ENCODE assay signal across 27 cellular contexts in genomic region chr2:232609607-232610006, GRCh38. TPM values are rescaled to one million over a fixed set of nuclear protein-coding genes. Genes with fewer than 3 reads are reported as not detected.
"Had no signal": no experiment of that assay in that cellular context is flagged by ENCODE, and none has a peak within 500 bp of the region (broad histone marks: within the 10 kb centered on the region; RNA-seq: fewer than 3 reads in every experiment).

No MANE protein-coding gene starts in this region.

- H3K9me3 Mint-ChIP-seq: activated CD8-positive, alpha-beta T cell treated with anti-CD3 and anti-CD28 coated beads for 36 hours; activated naive CD4-positive, alpha-beta T cell treated with anti-CD3 and anti-CD28 coated beads, Interleukin-2, amount 50 U/mL, for 24 hours; activated T-cell treated with anti-CD3 and anti-CD28 coated beads, Interleukin-2, amount 50 U/mL, for 24 hours; activated T-helper 1 cell treated with anti-CD3 and anti-CD28 coated beads, Interleukin-12 subunit alpha, Interleukin-12 subunit beta, Interleukin-2, Interleukin-4 antibody, amounts not matched to agents 30 ng/mL and 10 ng/mL and 1 ng/mL, durations not matched to agents 14 hours and 24 hours and 36 hours had no signal

- H3K4me2 ChIP-seq: SK-N-SH had no signal

- DNase-seq: activated CD4-positive, alpha-beta T cell treated with anti-CD3 and anti-CD28 coated beads for 4 hours; activated CD8-positive, alpha-beta memory T cell treated with anti-CD3 and anti-CD28 coated beads, Interleukin-2, amount 50 U/mL, for 48 hours; activated CD8-positive, alpha-beta T cell treated with anti-CD3 and anti-CD28 coated beads for 36 hours; activated effector memory CD4-positive, alpha-beta T cell treated with Interleukin-2 at 50 U/mL for 16 hours; activated naive CD4-positive, alpha-beta T cell; activated T-cell treated with anti-CD3 and anti-CD28 coated beads, Interleukin-2, amount 50 U/mL, for 24 hours; body of pancreas; IMR-90; KBM-7; NCI-H1092 treated with DMSO at 0.1 percent for 48 hours; NCI-H1417 treated with DMSO at 0.1 percent for 48 hours; NCI-H1694; NCI-H2029; NCI-H2107; NCI-H345; NCI-H510A treated with DMSO at 0.1 percent for 48 hours; NCI-H69; NK-92 treated with Interleukin-12 subunit alpha and Interleukin-12 subunit beta, amount 100 ng/mL, for 24 hours; Right ventricle myocardium superior; SJCRH30; SK-N-SH; T-helper 1 cell; WERI-Rb-1 had no signal

- H3K36me3 Mint-ChIP-seq: activated naive CD4-positive, alpha-beta T cell treated with anti-CD3 and anti-CD28 coated beads, Interleukin-2, amount 50 U/mL, for 24 hours had no signal

- H3K4me3 Mint-ChIP-seq: activated CD8-positive, alpha-beta T cell treated with anti-CD3 and anti-CD28 coated beads for 36 hours; activated naive CD4-positive, alpha-beta T cell treated with anti-CD3 and anti-CD28 coated beads, Interleukin-2, amount 50 U/mL, for 24 hours; activated T-cell treated with anti-CD3 and anti-CD28 coated beads, Interleukin-2, amount 50 U/mL, for 24 hours; activated T-helper 1 cell treated with anti-CD3 and anti-CD28 coated beads, Interleukin-12 subunit alpha, Interleukin-12 subunit beta, Interleukin-2, Interleukin-4 antibody, amounts not matched to agents 30 ng/mL and 10 ng/mL and 1 ng/mL, durations not matched to agents 14 hours and 24 hours and 36 hours had no signal

- H3K4me3 ChIP-seq: ascending aorta, body of pancreas, SJCRH30 had no signal

- H3K9me3 ChIP-seq: ascending aorta, body of pancreas, SJCRH30, SK-N-SH had no signal

- H3K27me3 Mint-ChIP-seq: activated CD8-positive, alpha-beta T cell treated with anti-CD3 and anti-CD28 coated beads for 36 hours; activated naive CD4-positive, alpha-beta T cell treated with anti-CD3 and anti-CD28 coated beads, Interleukin-2, amount 50 U/mL, for 24 hours; activated T-cell treated with anti-CD3 and anti-CD28 coated beads, Interleukin-2, amount 50 U/mL, for 24 hours had no signal

- H3K9ac ChIP-seq: SK-N-SH had no signal

- H3K27me3 ChIP-seq: ascending aorta, body of pancreas, SJCRH30 had no signal

- ATAC-seq: activated CD4-positive, CD25-positive, alpha-beta regulatory T cell treated with anti-CD3 and anti-CD28 coated beads, Interleukin-2, amount 50 U/mL, for 24 hours; activated CD8-positive, alpha-beta T cell treated with anti-CD3 and anti-CD28 coated beads for 36 hours; body of pancreas had no signal

- H3K4me1 ChIP-seq: ascending aorta had no signal

- H3K27ac Mint-ChIP-seq: activated CD8-positive, alpha-beta T cell treated with anti-CD3 and anti-CD28 coated beads for 36 hours; activated naive CD4-positive, alpha-beta T cell treated with anti-CD3 and anti-CD28 coated beads, Interleukin-2, amount 50 U/mL, for 24 hours; activated T-cell treated with anti-CD3 and anti-CD28 coated beads, Interleukin-2, amount 50 U/mL, for 24 hours; activated T-helper 1 cell treated with anti-CD3 and anti-CD28 coated beads, Interleukin-12 subunit alpha, Interleukin-12 subunit beta, Interleukin-2, Interleukin-4 antibody, amounts not matched to agents 30 ng/mL and 10 ng/mL and 1 ng/mL, durations not matched to agents 14 hours and 24 hours and 36 hours had no signal

- H3K27ac ChIP-seq: ascending aorta, body of pancreas, SJCRH30, WERI-Rb-1 had no signal

- H3K36me3 ChIP-seq: ascending aorta, SJCRH30, WERI-Rb-1 had no signal

RNA-seq across cellular contexts. Expression of gene EFHD1, which starts 23.8 kb away (rescaled TPM):
- total RNA-seq: IMR-90 had no signal
- polyA plus RNA-seq: SK-N-SH had no signal
